8 cellular contexts compared by ENCODE assay signal in the genomic region with DNA sequence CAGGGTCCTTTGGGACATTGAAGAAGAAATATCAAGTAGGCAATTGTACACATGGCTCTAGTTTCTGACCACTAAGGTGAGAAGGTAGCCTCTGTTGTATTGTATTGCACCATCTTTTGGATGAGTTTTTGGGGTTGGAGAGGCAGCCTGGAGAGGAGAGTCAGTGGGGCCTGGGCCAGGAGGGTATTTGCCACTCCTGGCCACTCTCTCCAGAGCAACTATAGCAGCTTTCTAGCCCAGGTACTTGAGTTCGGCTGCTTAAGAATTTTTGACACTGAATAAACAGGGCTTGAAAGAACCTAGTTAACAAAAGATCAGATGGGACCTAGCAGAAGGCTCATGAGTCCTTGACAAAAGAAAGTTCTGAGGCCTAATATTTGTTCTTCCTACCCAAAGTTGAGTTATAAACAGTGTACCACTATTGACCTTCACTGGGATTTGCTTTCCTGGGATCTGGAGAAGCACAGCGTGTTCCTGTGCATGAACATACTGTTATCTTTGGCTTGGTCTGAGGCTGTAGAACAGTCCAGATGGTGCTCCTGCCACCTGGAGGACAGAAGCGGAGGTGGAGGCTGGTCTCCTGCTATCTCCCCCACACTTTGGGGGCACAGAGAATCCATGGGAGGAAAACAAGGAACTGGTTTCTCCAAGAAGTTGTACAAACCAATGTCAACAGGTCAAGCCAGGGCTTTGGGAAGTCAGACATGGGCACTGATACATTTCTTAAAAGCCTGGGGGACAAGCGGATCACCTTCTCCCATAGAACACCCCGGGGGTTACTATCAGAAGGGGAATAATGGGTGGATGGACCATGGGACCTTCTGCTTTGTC.
A peak's percentile ranks its signal among the peaks of the same experiment; 100 is the strongest.
DNase-seq lines count a peak whose midpoint lies in the region; ATAC-seq and TF ChIP-seq lines count a peak whose summit lies in the region.

No MANE protein-coding gene starts in this region.

- H3K9me3 Mint-ChIP-seq in Calu3 (ENCODE audit: low read depth, unreplicated experiment): no peaks in the 10 kb centered on the region
- H3K9me3 Mint-ChIP-seq in activated T-helper 2 cell treated with anti-CD3 and anti-CD28 coated beads, Interferon-gamma antibody, Interleukin-2, Interleukin-4, amounts not matched to agents 10 μg/mL and 5 μg/mL and 100 μg/mL, durations not matched to agents 14 hours and 24 hours and 36 hours: no peaks in the 10 kb centered on the region

- H2BK120ac ChIP-seq in mesendoderm (ENCODE audit: low read depth, low read length): no peak overlapping the region

- no peaks in the 10 kb centered on the region for H3K36me3 ChIP-seq in mesendoderm (ENCODE audit: control insufficient read depth, insufficient read depth, low read length)

- peaks cover 14% of the 10 kb centered on the region for H3K4me1 Mint-ChIP-seq in Calu3 (ENCODE audit: low read depth, unreplicated experiment)
- H3K4me1 Mint-ChIP-seq in activated T-helper 2 cell treated with anti-CD3 and anti-CD28 coated beads, Interferon-gamma antibody, Interleukin-2, Interleukin-4, amounts not matched to agents 10 μg/mL and 5 μg/mL and 100 μg/mL, durations not matched to agents 14 hours and 24 hours and 36 hours (ENCODE audit: low read depth): no peaks in the 10 kb centered on the region

- H3K4me3 Mint-ChIP-seq in Calu3 (ENCODE audit: low read depth, unreplicated experiment): no peak overlapping the region
- no peak overlapping the region for H3K4me3 Mint-ChIP-seq in activated T-helper 2 cell treated with anti-CD3 and anti-CD28 coated beads, Interferon-gamma antibody, Interleukin-2, Interleukin-4, amounts not matched to agents 10 μg/mL and 5 μg/mL and 100 μg/mL, durations not matched to agents 14 hours and 24 hours and 36 hours (ENCODE audit: low read depth)

- DNase-seq in Calu3 (peak; percentile 52), cerebellar cortex (ENCODE audit: low spot score) (peak; percentile 18), mesendoderm (peak; percentile 62), NCI-H345 (lab: John Stamatoyannopoulos, UW) (no peak), LoVo (ENCODE audit: low spot score) (no peak)
- DNase-seq in activated T-helper 2 cell treated with anti-CD3 and anti-CD28 coated beads, Interferon-gamma antibody, Interleukin-2, Interleukin-4, amounts not matched to agents 10 μg/mL and 5 μg/mL and 100 μg/mL, durations not matched to agents 14 hours and 24 hours and 36 hours (ENCODE audit: low spot score): no peak

- no peak overlapping the region for H3K27ac Mint-ChIP-seq in Calu3 (ENCODE audit: unreplicated experiment)
- H3K27ac Mint-ChIP-seq in activated T-helper 2 cell treated with anti-CD3 and anti-CD28 coated beads, Interferon-gamma antibody, Interleukin-2, Interleukin-4, amounts not matched to agents 10 μg/mL and 5 μg/mL and 100 μg/mL, durations not matched to agents 14 hours and 24 hours and 36 hours: no peak overlapping the region

- TF ChIP-seq EP300 in Ishikawa (IDR thresholded peaks at IDR 0.05; ENCODE audit: borderline replicate concordance): no peak

- no CpG with 5 or more reads among the region's 5 CpGs for WGBS in mesendoderm (ENCODE audit: extremely low coverage, insufficient coverage, low lambda C conversion rate)

- peak; percentile 54 for TF ChIP-seq CTCF in Calu3 (IDR thresholded peaks at IDR 0.05; ENCODE audit: unreplicated experiment)

- no peak overlapping the region for H3K23ac ChIP-seq in mesendoderm (ENCODE audit: low read length)

- H3K27me3 ChIP-seq in mesendoderm (ENCODE audit: insufficient read depth, low read length, poor library complexity): no peaks in the 10 kb centered on the region

- no peaks in the 10 kb centered on the region for H3K79me1 ChIP-seq in mesendoderm (ENCODE audit: low read length)

- H2BK5ac ChIP-seq in mesendoderm (ENCODE audit: low read length): peak overlapping the region; percentile 5

- no peak overlapping the region for H2BK15ac ChIP-seq in mesendoderm (replicated peaks; ENCODE audit: low read depth)

- no peak overlapping the region for H3K9ac ChIP-seq in mesendoderm (ENCODE audit: low read length)

- peak overlapping the region; percentile 16 for H3K4ac ChIP-seq in mesendoderm (ENCODE audit: low read depth, low read length)

- H3K36me3 Mint-ChIP-seq in Calu3 (ENCODE audit: insufficient read depth, unreplicated experiment): no peaks in the 10 kb centered on the region
- H3K36me3 Mint-ChIP-seq in activated T-helper 2 cell treated with anti-CD3 and anti-CD28 coated beads, Interferon-gamma antibody, Interleukin-2, Interleukin-4, amounts not matched to agents 10 μg/mL and 5 μg/mL and 100 μg/mL, durations not matched to agents 14 hours and 24 hours and 36 hours (ENCODE audit: low read depth): no peaks in the 10 kb centered on the region

- no peak for ATAC-seq in HG03457 (IDR thresholded peaks at IDR 0.05; ENCODE audit: unreplicated experiment)

- CTCF ChIA-PET in Calu3 (lab: Charles Lee): interaction anchor here (6.7 kb wide), 1 partner anchor 225 kb away, joined by 74 read pairs; no protein-coding TSS in a partner anchor

- no TSS peak for BruUV-seq in Calu3 (replicated peaks; lab: Mats Ljungman, UMichigan)

- intact Hi-C loops in Calu3 (cut with micrococcal nuclease; ENCODE audit: unreplicated experiment): loop anchor here (1.0 to 5.0 kb wide), 4 partner anchors 70 to 226 kb away; no protein-coding TSS in a partner anchor
- intact Hi-C loops in activated T-helper 2 cell treated with anti-CD3 and anti-CD28 coated beads, Interferon-gamma antibody, Interleukin-2, Interleukin-4, amounts not matched to agents 10 μg/mL and 5 μg/mL and 100 μg/mL, durations not matched to agents 14 hours and 24 hours and 36 hours (cut with micrococcal nuclease): loop anchor here (1.0 kb wide), 1 partner anchor 226 kb away; no protein-coding TSS in a partner anchor

- no peak overlapping the region for H3K18ac ChIP-seq in mesendoderm (ENCODE audit: low read length)

- H3K79me2 ChIP-seq in mesendoderm (ENCODE audit: control insufficient read depth, insufficient read depth, low read length): no peaks in the 10 kb centered on the region

- no peak overlapping the region for H4K8ac ChIP-seq in mesendoderm (ENCODE audit: low read depth, low read length)

- H3K56ac ChIP-seq in mesendoderm (ENCODE audit: low read length): peak overlapping the region; percentile 58

- no peak overlapping the region for H4K5ac ChIP-seq in mesendoderm (ENCODE audit: low read length)

- no peak overlapping the region for H2AK5ac ChIP-seq in mesendoderm (ENCODE audit: low read length)

- no peak overlapping the region for H3K4me3 ChIP-seq in mesendoderm (ENCODE audit: low read length)

- H3K4me1 ChIP-seq in mesendoderm (ENCODE audit: control insufficient read depth, low read depth, low read length): peaks cover 6% of the 10 kb centered on the region

- peak; percentile 88 for TF ChIP-seq RAD21 in Ishikawa (IDR thresholded peaks at IDR 0.05; ENCODE audit: low read depth)

- H3K27me3 Mint-ChIP-seq in Calu3 (ENCODE audit: unreplicated experiment): peaks cover 22% of the 10 kb centered on the region
- peaks cover 4% of the 10 kb centered on the region for H3K27me3 Mint-ChIP-seq in activated T-helper 2 cell treated with anti-CD3 and anti-CD28 coated beads, Interferon-gamma antibody, Interleukin-2, Interleukin-4, amounts not matched to agents 10 μg/mL and 5 μg/mL and 100 μg/mL, durations not matched to agents 14 hours and 24 hours and 36 hours (ENCODE audit: low read depth)

- no peak overlapping the region for H3K4me2 ChIP-seq in mesendoderm (ENCODE audit: low read length)

- H3K27ac ChIP-seq in mesendoderm (ENCODE audit: low read depth, low read length): no peak overlapping the region

TF ChIP-seq in Ishikawa, 13 proteins besides CTCF, POLR2A, EP300 and RAD21 (continues in another document):
- no peak for TF ChIP-seq TAF1 (IDR thresholded peaks at IDR 0.05; ENCODE audit: low read depth)
- no peak for TF ChIP-seq EGR1 (IDR thresholded peaks at IDR 0.05)
- TF ChIP-seq TCF12 (IDR thresholded peaks at IDR 0.05; ENCODE audit: low read depth): no peak
- no peak for TF ChIP-seq YY1 (IDR thresholded peaks at IDR 0.05; ENCODE audit: low read depth)
- no peak for TF ChIP-seq NFIC (IDR thresholded peaks at IDR 0.05)
- no peak for TF ChIP-seq TEAD4 (IDR thresholded peaks at IDR 0.05)
- TF ChIP-seq ZBTB7A (IDR thresholded peaks at IDR 0.05; ENCODE audit: low read depth): no peak
- TF ChIP-seq FOXM1 (IDR thresholded peaks at IDR 0.05; ENCODE audit: borderline replicate concordance, low read depth): no peak
- TF ChIP-seq, protein P1, sequence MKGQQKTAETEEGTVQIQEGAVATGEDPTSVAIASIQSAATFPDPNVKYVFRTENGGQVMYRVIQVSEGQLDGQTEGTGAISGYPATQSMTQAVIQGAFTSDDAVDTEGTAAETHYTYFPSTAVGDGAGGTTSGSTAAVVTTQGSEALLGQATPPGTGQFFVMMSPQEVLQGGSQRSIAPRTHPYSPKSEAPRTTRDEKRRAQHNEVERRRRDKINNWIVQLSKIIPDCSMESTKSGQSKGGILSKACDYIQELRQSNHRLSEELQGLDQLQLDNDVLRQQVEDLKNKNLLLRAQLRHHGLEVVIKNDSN (IDR thresholded peaks at IDR 0.05): no peak
- TF ChIP-seq, protein P2, sequence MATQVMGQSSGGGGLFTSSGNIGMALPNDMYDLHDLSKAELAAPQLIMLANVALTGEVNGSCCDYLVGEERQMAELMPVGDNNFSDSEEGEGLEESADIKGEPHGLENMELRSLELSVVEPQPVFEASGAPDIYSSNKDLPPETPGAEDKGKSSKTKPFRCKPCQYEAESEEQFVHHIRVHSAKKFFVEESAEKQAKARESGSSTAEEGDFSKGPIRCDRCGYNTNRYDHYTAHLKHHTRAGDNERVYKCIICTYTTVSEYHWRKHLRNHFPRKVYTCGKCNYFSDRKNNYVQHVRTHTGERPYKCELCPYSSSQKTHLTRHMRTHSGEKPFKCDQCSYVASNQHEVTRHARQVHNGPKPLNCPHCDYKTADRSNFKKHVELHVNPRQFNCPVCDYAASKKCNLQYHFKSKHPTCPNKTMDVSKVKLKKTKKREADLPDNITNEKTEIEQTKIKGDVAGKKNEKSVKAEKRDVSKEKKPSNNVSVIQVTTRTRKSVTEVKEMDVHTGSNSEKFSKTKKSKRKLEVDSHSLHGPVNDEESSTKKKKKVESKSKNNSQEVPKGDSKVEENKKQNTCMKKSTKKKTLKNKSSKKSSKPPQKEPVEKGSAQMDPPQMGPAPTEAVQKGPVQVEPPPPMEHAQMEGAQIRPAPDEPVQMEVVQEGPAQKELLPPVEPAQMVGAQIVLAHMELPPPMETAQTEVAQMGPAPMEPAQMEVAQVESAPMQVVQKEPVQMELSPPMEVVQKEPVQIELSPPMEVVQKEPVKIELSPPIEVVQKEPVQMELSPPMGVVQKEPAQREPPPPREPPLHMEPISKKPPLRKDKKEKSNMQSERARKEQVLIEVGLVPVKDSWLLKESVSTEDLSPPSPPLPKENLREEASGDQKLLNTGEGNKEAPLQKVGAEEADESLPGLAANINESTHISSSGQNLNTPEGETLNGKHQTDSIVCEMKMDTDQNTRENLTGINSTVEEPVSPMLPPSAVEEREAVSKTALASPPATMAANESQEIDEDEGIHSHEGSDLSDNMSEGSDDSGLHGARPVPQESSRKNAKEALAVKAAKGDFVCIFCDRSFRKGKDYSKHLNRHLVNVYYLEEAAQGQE (IDR thresholded peaks at IDR 0.05; ENCODE audit: low read depth): no peak

Comparison
In these comparisons a context has a peak if more than half of its experiments do, and no peak if none do; other contexts are left out.
1. DNase-seq: peak in Calu3 (single experiment), cerebellar cortex (single experiment) and mesendoderm (single experiment); none in activated T-helper 2 cell treated with anti-CD3 and anti-CD28 coated beads, Interferon-gamma antibody, Interleukin-2, Interleukin-4, amounts not matched to agents 10 μg/mL and 5 μg/mL and 100 μg/mL, durations not matched to agents 14 hours and 24 hours and 36 hours (single experiment), NCI-H345 (single experiment) and LoVo (single experiment).